15 cellular contexts compared by ENCODE assay signal in the genomic region with DNA sequence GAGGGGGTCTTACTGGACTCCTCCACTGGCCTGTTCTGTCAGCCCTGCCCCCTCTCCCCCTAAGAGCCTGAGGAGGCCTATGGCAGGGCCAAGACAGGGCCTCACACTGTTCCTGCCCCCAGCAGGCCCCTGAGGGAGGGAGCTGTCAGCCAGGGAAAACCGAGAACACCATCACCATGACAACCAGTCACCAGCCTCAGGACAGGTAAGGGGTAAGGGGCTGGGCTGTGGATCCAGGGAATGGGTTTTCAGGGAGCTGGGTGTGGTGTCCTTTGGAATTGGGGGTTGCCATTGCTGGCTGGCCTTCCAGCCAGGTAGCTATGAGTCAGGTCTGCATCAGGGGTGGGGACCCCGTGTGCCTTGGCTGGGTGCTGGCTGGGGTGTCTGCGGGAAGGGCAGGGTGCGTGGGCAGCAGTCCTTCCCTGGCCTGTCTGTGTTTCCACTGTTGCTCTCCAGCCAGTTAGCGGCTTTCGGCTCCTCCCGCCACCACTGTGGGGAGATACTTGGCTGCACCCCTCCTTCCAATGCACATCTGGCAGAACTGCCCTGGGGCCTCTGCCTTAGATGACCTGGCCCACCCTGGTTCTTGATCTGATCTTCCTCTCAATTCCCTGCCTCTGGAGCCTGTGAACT. TPM values are rescaled to one million over a fixed set of nuclear protein-coding genes. Genes with fewer than 3 reads are reported as not detected.
A peak's percentile ranks its signal among the peaks of the same experiment; 100 is the strongest.
DNase-seq lines count a peak whose midpoint lies in the region; ATAC-seq, FAIRE-seq and TF ChIP-seq lines count a peak whose summit lies in the region.
"Had no signal": no experiment of that assay in that cellular context is flagged by ENCODE, and none has a peak within 500 bp of the region (broad histone marks: within the 10 kb centered on the region; RNA-seq: fewer than 3 reads in every experiment).

No MANE protein-coding gene starts in this region.

- H3K27me3 ChIP-seq in SK-N-SH (ENCODE audit: insufficient read depth): no peaks in the 10 kb centered on the region
- no peaks in the 10 kb centered on the region for H3K27me3 ChIP-seq in gastroesophageal sphincter

- DNase-seq in SK-N-SH: peak; percentile 70
- DNase-seq in neural crest cell (ENCODE audit: low read depth, low spot score): no peak
- no peak for DNase-seq in type B pancreatic cell (ENCODE audit: extremely low spot score, unreplicated experiment)
- no peak for DNase-seq in LoVo (ENCODE audit: low spot score)
- no peak for DNase-seq in hippocampal formation (lab: John Stamatoyannopoulos, UW)
- no peak for DNase-seq in GM12891 (ENCODE audit: insufficient read length, low spot score)
- DNase-seq: DMS53, NCI-H2171 had no signal

- FAIRE-seq in GM12891 (lab: Jason Lieb, UNC): no peak
- FAIRE-seq: A549, GM18507 had no signal

- H3K4me3 Mint-ChIP-seq in neural crest cell (peak overlapping the region; percentile 6), type B pancreatic cell (peak overlapping the region; percentile 20)
- H3K4me3 Mint-ChIP-seq: WTC11 had no signal

- TF ChIP-seq CTCF in SK-N-SH (IDR thresholded peaks at IDR 0.05) (no peak), gastroesophageal sphincter (IDR thresholded peaks at IDR 0.05) (no peak), neural crest cell (conservative IDR thresholded peaks at IDR 0.05) (no peak), type B pancreatic cell (conservative IDR thresholded peaks at IDR 0.05) (no peak)

- H3K36me3 Mint-ChIP-seq in neural crest cell (ENCODE audit: low read depth): no peaks in the 10 kb centered on the region
- no peaks in the 10 kb centered on the region for H3K36me3 Mint-ChIP-seq in type B pancreatic cell

- peaks cover 0 to 5% of the 10 kb centered on the region in 2 experiments for H3K36me3 ChIP-seq in SK-N-SH (replicated peaks in 1 of 2; ENCODE audit: control insufficient read depth in 1 of 2, insufficient read depth in 2 of 2, low read length in 1 of 2)
- H3K36me3 ChIP-seq in gastroesophageal sphincter: peaks cover 0 to 32% of the 10 kb centered on the region in 2 donors

- POLR2A ChIA-PET in SK-N-SH (lab: Yijun Ruan, JAX): interaction anchor here (3.1 kb wide), 1 partner anchor 19 kb away, joined by 25 read pairs; the partner anchor contains the start of gene HSP90AB1

- peaks cover 5% of the 10 kb centered on the region; the same call in 1 of the 2 replicates for H4K20me1 ChIP-seq in SK-N-SH (ENCODE audit: insufficient read depth)

- H3K27ac Mint-ChIP-seq in neural crest cell (ENCODE audit: unreplicated experiment): no peak overlapping the region
- no peak overlapping the region for H3K27ac Mint-ChIP-seq in type B pancreatic cell

- peaks cover 5% of the 10 kb centered on the region for H3K27me3 Mint-ChIP-seq in neural crest cell (ENCODE audit: low read depth)
- H3K27me3 Mint-ChIP-seq in type B pancreatic cell: peaks cover 14% of the 10 kb centered on the region

- H3K4me3 ChIP-seq in SK-N-SH (ENCODE audit: low read depth in 2 of 2, low read length in 1 of 2) (no peak overlapping the region), gastroesophageal sphincter (peak overlapping the region; percentile 23 to 86)
- H3K4me3 ChIP-seq: A549 had no signal

- peak overlapping the region in 1 of 2 experiments; percentile 69; a peak in 1 of 4 replicates for H3K27ac ChIP-seq in SK-N-SH (ENCODE audit: low read depth in 2 of 2, low read length in 1 of 2)
- peak overlapping the region; percentile 54 to 99 (median 98) for H3K27ac ChIP-seq in gastroesophageal sphincter
- H3K27ac ChIP-seq: A549 had no signal

- no CpG with 5 or more reads among the region's 7 CpGs for whole genome bisulfite sequencing in SK-N-SH (ENCODE audit: low lambda C conversion rate)
- WGBS in gastroesophageal sphincter (ENCODE audit: low coverage in 1 of 2), 2 donors: no CpG with 5 or more reads among the region's 7 CpGs

- no peak for TF ChIP-seq RAD21 in SK-N-SH (IDR thresholded peaks at IDR 0.05; ENCODE audit: low read length)

- H3K4me1 ChIP-seq in SK-N-SH (ENCODE audit: control insufficient read depth in 1 of 2, insufficient read depth in 2 of 2, low read depth in 1 of 2, low read length in 1 of 2) (peaks cover 9 to 77% of the 10 kb centered on the region in 2 experiments), gastroesophageal sphincter (peaks cover 3 to 97% (median 66%) of the 10 kb centered on the region in 3 donors)

- H2AFZ ChIP-seq in SK-N-SH (ENCODE audit: low read depth): no peak overlapping the region

- TF ChIP-seq EP300 in SK-N-SH (IDR thresholded peaks at IDR 0.05; ENCODE audit: borderline replicate concordance in 1 of 2, low read depth in 1 of 2, low read length in 1 of 2): no peak
- TF ChIP-seq EP300 in gastroesophageal sphincter (IDR thresholded peaks at IDR 0.05): no peak

- ATAC-seq in SK-N-SH treated with all-trans-retinoic acid at 6 μM for 48 hours (no peak), gastroesophageal sphincter (no peak)
- ATAC-seq: A549, WTC11 had no signal

- CTCF ChIA-PET in SK-N-SH (lab: Yijun Ruan, JAX): interaction anchor here (1.0 to 13.7 kb wide), 7 partner anchors 7 to 130 kb away, joined by 3 to 224 read pairs (median 3); no protein-coding TSS in a partner anchor

- H3K4me1 Mint-ChIP-seq in neural crest cell (peaks cover 39% of the 10 kb centered on the region), type B pancreatic cell (ENCODE audit: unreplicated experiment) (peaks cover 48% of the 10 kb centered on the region)

- peaks cover 7% of the 10 kb centered on the region; the same call in 1 of the 2 replicates for H3K79me2 ChIP-seq in SK-N-SH (ENCODE audit: insufficient read depth)

- H3K9ac ChIP-seq in SK-N-SH: no peak overlapping the region

- H3F3A ChIP-seq in SK-N-SH (replicated peaks; ENCODE audit: insufficient read depth): peaks cover 3% of the 10 kb centered on the region

- no peak overlapping the region for H3K4me2 ChIP-seq in SK-N-SH
- H3K4me2 ChIP-seq: A549 had no signal

- no peaks in the 10 kb centered on the region for H3K9me3 Mint-ChIP-seq in neural crest cell
- no peaks in the 10 kb centered on the region for H3K9me3 Mint-ChIP-seq in type B pancreatic cell
- H3K9me3 Mint-ChIP-seq: WTC11 had no signal

- H3K9me3 ChIP-seq in SK-N-SH: no peaks in the 10 kb centered on the region
- no peaks in the 10 kb centered on the region for H3K9me3 ChIP-seq in gastroesophageal sphincter
- H3K9me3 ChIP-seq: A549 had no signal

- no peak for TF ChIP-seq POLR2A in gastroesophageal sphincter (IDR thresholded peaks at IDR 0.05)
- TF ChIP-seq POLR2A in GM12891 (IDR thresholded peaks at IDR 0.05; ENCODE audit: low read depth, low read length): no peak

- H3K9me2 ChIP-seq in SK-N-SH: no peaks in the 10 kb centered on the region

TF ChIP-seq in SK-N-SH treated with all-trans-retinoic acid at 6 μM for 48 hours, 23 proteins besides CTCF, POLR2A, EP300 and RAD21 (continues in another document):
- TF ChIP-seq TOX (CRISPR knock-in tag; IDR thresholded peaks at IDR 0.05; ENCODE audit: borderline replicate concordance): no peak
- no peak for TF ChIP-seq GLIS3 (CRISPR knock-in tag; IDR thresholded peaks at IDR 0.05)
- TF ChIP-seq ZFP30 (CRISPR knock-in tag; IDR thresholded peaks at IDR 0.05): no peak
- no peak for TF ChIP-seq PPARA (CRISPR knock-in tag; IDR thresholded peaks at IDR 0.05; ENCODE audit: borderline replicate concordance)

TF ChIP-seq in GM12891, 5 proteins besides CTCF, POLR2A, EP300 and RAD21:
- TF ChIP-seq POU2F2 (IDR thresholded peaks at IDR 0.05; ENCODE audit: low read depth, low read length): no peak

RNA-seq across cellular contexts. Expression of gene SLC29A1, which starts 3.9 kb away (rescaled TPM):
- polyA plus RNA-seq in SK-N-SH (2012; rRNA removed): 44.5 and 49.7 TPM in 2 replicates
- polyA plus RNA-seq in SK-N-SH (2012; cell fraction: cytosol; rRNA removed): 23.7 and 34.3 TPM in 2 replicates
- polyA plus RNA-seq in SK-N-SH (2012; cell fraction: nucleus; rRNA removed): 72.9 and 74.9 TPM in 2 replicates
- total RNA-seq in gastroesophageal sphincter: 100 to 1,000 TPM; 101 to 281 (median 134) TPM
- total RNA-seq in neural crest cell: 54.8 and 55.0 TPM in 2 replicates
- 33.6 and 50.9 TPM in 2 replicates for total RNA-seq in type B pancreatic cell (ENCODE audit: low replicate concordance)
- polyA plus RNA-seq in GM12891 (2012; ENCODE audit: low read depth, missing spikeins): 37.6 TPM

RNA-seq across cellular contexts. Expression of gene MYMX, which starts 10.5 kb away (rescaled TPM):
- polyA plus RNA-seq in SK-N-SH (2012; rRNA removed): 0.13 TPM in 1 of 2 replicates, not detected in the other
- not detected in 2 replicates for polyA plus RNA-seq in SK-N-SH (2012; cell fraction: cytosol; rRNA removed)
- polyA plus RNA-seq in SK-N-SH (2012; cell fraction: nucleus; rRNA removed): not detected in 2 replicates
- total RNA-seq in gastroesophageal sphincter: 1 to 10 TPM in 1 of 4 donors, not detected in 3; 1.4 TPM
- not detected in 2 replicates for total RNA-seq in neural crest cell
- total RNA-seq in type B pancreatic cell (ENCODE audit: low replicate concordance): 0.53 and 0.59 TPM in 2 replicates
- 0.12 TPM for polyA plus RNA-seq in GM12891 (2012; ENCODE audit: low read depth, missing spikeins)
- total RNA-seq: fibroblast of villous mesenchyme, lung microvascular endothelial cell had no signal
- polyA plus RNA-seq: A549 had no signal

RNA-seq across cellular contexts. Expression of gene HSP90AB1, which starts 19.6 kb away (rescaled TPM):
- 843 and 1,069 TPM in 2 replicates for polyA plus RNA-seq in SK-N-SH (2012; rRNA removed)
- 915 and 1,057 TPM in 2 replicates for polyA plus RNA-seq in SK-N-SH (2012; cell fraction: cytosol; rRNA removed)
- polyA plus RNA-seq in SK-N-SH (2012; cell fraction: nucleus; rRNA removed): 744 and 797 TPM in 2 replicates
- total RNA-seq in gastroesophageal sphincter (100 to 1,000 TPM; 553 to 749 (median 626) TPM), neural crest cell (1,508 and 1,541 TPM in 2 replicates), type B pancreatic cell (ENCODE audit: low replicate concordance) (880 and 1,082 TPM in 2 replicates)
- 869 TPM for polyA plus RNA-seq in GM12891 (2012; ENCODE audit: low read depth, missing spikeins)

RNA-seq across cellular contexts. Expression of gene SLC35B2, which starts 30.1 kb away (rescaled TPM):
- polyA plus RNA-seq in SK-N-SH (2012; rRNA removed): 125 and 163 TPM in 2 replicates
- 69.7 and 109 TPM in 2 replicates for polyA plus RNA-seq in SK-N-SH (2012; cell fraction: cytosol; rRNA removed)
- 108 and 123 TPM in 2 replicates for polyA plus RNA-seq in SK-N-SH (2012; cell fraction: nucleus; rRNA removed)
- total RNA-seq in gastroesophageal sphincter (10 to 100 TPM; 21.3 to 34.0 (median 25.6) TPM), neural crest cell (70.5 and 77.7 TPM in 2 replicates), type B pancreatic cell (ENCODE audit: low replicate concordance) (39.6 and 46.1 TPM in 2 replicates)
- polyA plus RNA-seq in GM12891 (2012; ENCODE audit: low read depth, missing spikeins): 30.1 TPM

RNA-seq across cellular contexts. Expression of gene NFKBIE, which starts 38.1 kb away (rescaled TPM):
- polyA plus RNA-seq in SK-N-SH (2012; rRNA removed): 5.8 and 6.4 TPM in 2 replicates
- 4.0 and 4.4 TPM in 2 replicates for polyA plus RNA-seq in SK-N-SH (2012; cell fraction: cytosol; rRNA removed)
- polyA plus RNA-seq in SK-N-SH (2012; cell fraction: nucleus; rRNA removed): 7.8 and 12.0 TPM in 2 replicates
- total RNA-seq in gastroesophageal sphincter (10 to 100 TPM in 1 of 4 donors, 1 to 10 TPM in 3; 4.2 to 13.4 (median 5.7) TPM), neural crest cell (16.1 and 20.2 TPM in 2 replicates), type B pancreatic cell (ENCODE audit: low replicate concordance) (9.2 and 10.7 TPM in 2 replicates)
- 47.8 TPM for polyA plus RNA-seq in GM12891 (2012; ENCODE audit: low read depth, missing spikeins)

Comparison
In these comparisons a context has a peak if more than half of its experiments do, and no peak if none do; other contexts are left out.
1. H3K4me3 ChIP-seq: peak in gastroesophageal sphincter (2 of 2); none in SK-N-SH (0 of 2).